ENCODE assay signal across 15 cellular contexts in genomic region chr15:85118581-85118980, GRCh38.
"Had no signal": no experiment of that assay in that cellular context is flagged by ENCODE, and none has a peak within 500 bp of the region (broad histone marks: within the 10 kb centered on the region; RNA-seq: fewer than 3 reads in every experiment).

No MANE protein-coding gene starts in this region.

- H3K9me3 ChIP-seq: breast epithelium, esophagus squamous epithelium, lower lobe of right lung, mucosa of descending colon, thoracic aorta had no signal

- H3K9me3 Mint-ChIP-seq: activated naive CD4-positive, alpha-beta T cell treated with anti-CD3 and anti-CD28 coated beads, Interleukin-2, amount 50 U/mL, for 72 hours; naive thymus-derived CD8-positive, alpha-beta T cell; stimulated activated naive CD8-positive, alpha-beta T cell treated with anti-CD3 and anti-CD28 coated beads, Interleukin-15, Interleukin-2, amounts not matched to agents 100 ng/mL and 50 ng/mL, for 24 hours had no signal

- H3K4me3 Mint-ChIP-seq: activated CD8-positive, alpha-beta T cell treated with anti-CD3 and anti-CD28 coated beads, Interleukin-2, amount 10 ng/mL, durations not matched to agents 7 days and 5 days; naive thymus-derived CD8-positive, alpha-beta T cell; stimulated activated naive CD8-positive, alpha-beta T cell treated with anti-CD3 and anti-CD28 coated beads, Interleukin-15, Interleukin-2, amounts not matched to agents 100 ng/mL and 50 ng/mL, for 24 hours had no signal

- DNase-seq: activated CD4-positive, alpha-beta T cell treated with anti-CD3 and anti-CD28 coated beads for 1 hour; activated CD8-positive, alpha-beta T cell treated with anti-CD3 and anti-CD28 coated beads, Interleukin-2, amount 10 ng/mL, durations not matched to agents 7 days and 5 days; activated effector memory CD4-positive, alpha-beta T cell treated with Interleukin-2 at 50 U/mL for 16 hours; aorta; esophagus squamous epithelium; foreskin fibroblast; lower lobe of right lung; mucosa of descending colon; naive thymus-derived CD8-positive, alpha-beta T cell; stimulated activated CD4-positive, alpha-beta T cell treated with anti-CD3 and anti-CD28 coated beads, Interleukin-12 subunit alpha, Interleukin-12 subunit beta, amount 100 ng/mL, for 4 hours; T1000 had no signal

- H3K4me1 ChIP-seq: breast epithelium, esophagus squamous epithelium, lower lobe of right lung had no signal

- H3K27ac Mint-ChIP-seq: activated CD8-positive, alpha-beta T cell treated with anti-CD3 and anti-CD28 coated beads, Interleukin-2, amount 10 ng/mL, durations not matched to agents 7 days and 5 days; activated naive CD4-positive, alpha-beta T cell treated with anti-CD3 and anti-CD28 coated beads, Interleukin-2, amount 50 U/mL, for 72 hours; stimulated activated naive CD8-positive, alpha-beta T cell treated with anti-CD3 and anti-CD28 coated beads, Interleukin-15, Interleukin-2, amounts not matched to agents 100 ng/mL and 50 ng/mL, for 24 hours had no signal

- ATAC-seq: activated CD8-positive, alpha-beta T cell treated with anti-CD3 and anti-CD28 coated beads, Interleukin-2, amount 10 ng/mL, durations not matched to agents 7 days and 5 days; activated naive CD4-positive, alpha-beta T cell treated with anti-CD3 and anti-CD28 coated beads, Interleukin-2, amount 50 U/mL, for 72 hours; lower lobe of right lung; mucosa of descending colon; naive thymus-derived CD8-positive, alpha-beta T cell had no signal

- H3K27me3 Mint-ChIP-seq: naive thymus-derived CD8-positive, alpha-beta T cell; stimulated activated naive CD8-positive, alpha-beta T cell treated with anti-CD3 and anti-CD28 coated beads, Interleukin-15, Interleukin-2, amounts not matched to agents 100 ng/mL and 50 ng/mL, for 24 hours had no signal

- H3K27me3 ChIP-seq: breast epithelium, esophagus squamous epithelium had no signal

- H3K36me3 ChIP-seq: breast epithelium had no signal

- H3K4me3 ChIP-seq: breast epithelium, esophagus squamous epithelium, lower lobe of right lung, mucosa of descending colon, thoracic aorta had no signal

- H3K27ac ChIP-seq: breast epithelium, esophagus squamous epithelium, lower lobe of right lung, thoracic aorta had no signal
